Comparison of ENCODE assay signal across 8 cellular contexts in genomic region chr16:71537643-71538042, GRCh38. TPM values are rescaled to one million over a fixed set of nuclear protein-coding genes. Genes with fewer than 3 reads are reported as not detected.
A peak's percentile ranks its signal among the peaks of the same experiment; 100 is the strongest.
DNase-seq lines count a peak whose midpoint lies in the region; ATAC-seq and TF ChIP-seq lines count a peak whose summit lies in the region.

No MANE protein-coding gene starts in this region.

- peak; percentile 48 for DNase-seq in Daoy (ENCODE audit: low read depth)
- peak; percentile 34 for DNase-seq in NCI-H1694 (lab: John Stamatoyannopoulos, UW)
- DNase-seq in activated CD4-positive, alpha-beta T cell treated with anti-CD3 and anti-CD28 coated beads, Interleukin-2, amount 50 U/mL, for 48 hours = peak; percentile 36 to 52
- peak; percentile 56 for DNase-seq in fibroblast of pulmonary artery (ENCODE audit: low read depth)
- peak; percentile 21 for DNase-seq in retina
- no peak for DNase-seq in NCI-H187 treated with DMSO at 0.1 percent for 48 hours (lab: John Stamatoyannopoulos, UW)

- TF ChIP-seq CTCF in fibroblast of pulmonary artery (IDR thresholded peaks at IDR 0.05; ENCODE audit: low read length, missing control alignments) = peak; percentile 71

- ATAC-seq in GM21723 (IDR thresholded peaks at IDR 0.05; ENCODE audit: unreplicated experiment) = peak; percentile 72
- ATAC-seq in GM19397 (IDR thresholded peaks at IDR 0.05; ENCODE audit: unreplicated experiment) = no peak

- no peak overlapping the region for H3K4me3 ChIP-seq in fibroblast of pulmonary artery (replicated peaks; ENCODE audit: low read depth, low read length)

RNA-seq across cellular contexts. Expression of gene CHST4, which starts 11.4 kb away (rescaled TPM):
- 0.06 and 0.30 TPM in 2 replicates for total RNA-seq in Daoy (2014; rRNA removed; shearing (Covaris generic))

RNA-seq across cellular contexts. Expression of gene TAT, which starts 39.2 kb away (rescaled TPM):
- not detected in 2 replicates for total RNA-seq in Daoy (2014; rRNA removed; shearing (Covaris generic))

RNA-seq across cellular contexts. Expression of gene ZNF19, which starts 48.5 kb away (rescaled TPM):
- total RNA-seq in Daoy (2014; rRNA removed; shearing (Covaris generic)) = 1.6 and 2.1 TPM in 2 replicates
